In genomic region chr17:1629647-1630310, GRCh38 we compare ENCODE assay signal across 8 cellular contexts. TPM values are rescaled to one million over a fixed set of nuclear protein-coding genes. Genes with fewer than 3 reads are reported as not detected.
DNase-seq lines count a peak whose midpoint lies in the region; ATAC-seq and TF ChIP-seq lines count a peak whose summit lies in the region.

No MANE protein-coding gene starts in this region.

- H3K9me3 ChIP-seq in cardiac muscle cell (ENCODE audit: low read depth) (no peaks in the 10 kb centered on the region), aorta (ENCODE audit: control insufficient read depth, low read length) (no peaks in the 10 kb centered on the region)

- intact Hi-C loops in aorta (cut with DNase I) = loop anchor here (1.0 to 2.0 kb wide), 3 partner anchors 39 to 55 kb away; no protein-coding TSS in a partner anchor

- H3K9ac ChIP-seq in rectal smooth muscle tissue (ENCODE audit: low read length) = peak overlapping the region; percentile 51

- H3K27me3 ChIP-seq in cardiac muscle cell (no peaks in the 10 kb centered on the region), rectal smooth muscle tissue (ENCODE audit: control insufficient read depth, insufficient read depth, low read length) (no peaks in the 10 kb centered on the region), aorta (ENCODE audit: control insufficient read depth in 1 of 2, insufficient read depth in 2 of 2, low read length in 1 of 2) (no peaks in the 10 kb centered on the region)

- WGBS in aorta, 2 donors = 7% methylated on average over 38 of the region's 38 CpGs

- peak; percentile 53 for DNase-seq in 8988T
- DNase-seq in GM20000 (ENCODE audit: low spot score) = peak; percentile 86
- peak; percentile 67 for DNase-seq in RPMI8226
- DNase-seq in activated naive CD4-positive, alpha-beta T cell (lab: John Stamatoyannopoulos, UW) = peak; percentile 21 to 59 (median 38)
- peak; percentile 48 to 53 for DNase-seq in cardiac muscle cell (ENCODE audit: low read depth in 1 of 2, low spot score in 1 of 2)
- peak; percentile 84 to 86 for DNase-seq in aorta
- no peak for DNase-seq in cerebellar nuclear complex (lab: John Stamatoyannopoulos, UW)

- H3K4me3 ChIP-seq in cardiac muscle cell (peak overlapping the region; percentile 63), rectal smooth muscle tissue (ENCODE audit: low read length) (peak overlapping the region; percentile 86), aorta (ENCODE audit: low read length in 2 of 2) (peak overlapping the region; percentile 33 to 81)

- TF ChIP-seq CTCF in GM20000 (IDR thresholded peaks at IDR 0.05; ENCODE audit: extremely low read depth, missing control alignments) = peak; percentile 93
- peak; percentile 69 for TF ChIP-seq CTCF in cardiac muscle cell (IDR thresholded peaks at IDR 0.05; ENCODE audit: low read depth, low read length)

- H3K4me1 ChIP-seq in cardiac muscle cell (ENCODE audit: low read depth) (no peaks in the 10 kb centered on the region), rectal smooth muscle tissue (ENCODE audit: control insufficient read depth, insufficient read depth, low read length) (no peaks in the 10 kb centered on the region), aorta (ENCODE audit: control insufficient read depth in 1 of 2, insufficient read depth in 2 of 2, low read length in 2 of 2) (no peaks in the 10 kb centered on the region)

- H3K27ac ChIP-seq in cardiac muscle cell = no peak overlapping the region
- peak overlapping the region; percentile 92 for H3K27ac ChIP-seq in rectal smooth muscle tissue (ENCODE audit: low read depth, low read length)
- no peak overlapping the region for H3K27ac ChIP-seq in aorta (ENCODE audit: low read depth in 1 of 2, low read length in 2 of 2)

- H3K36me3 ChIP-seq in cardiac muscle cell = no peaks in the 10 kb centered on the region
- peaks cover 3% of the 10 kb centered on the region for H3K36me3 ChIP-seq in rectal smooth muscle tissue (ENCODE audit: control insufficient read depth, insufficient read depth, low read length)
- no peaks in the 10 kb centered on the region for H3K36me3 ChIP-seq in aorta (ENCODE audit: control insufficient read depth in 1 of 2, insufficient read depth in 2 of 2, low read length in 1 of 2)

- no peak for ATAC-seq in aorta (ENCODE audit: low FRiP score)

RNA-seq across cellular contexts. Expression of gene SLC43A2, which starts 1.1 kb away (rescaled TPM):
- total RNA-seq in cardiac muscle cell (3.0 and 5.3 TPM in 2 replicates), aorta (10 to 100 TPM; 11.1 to 25.0 TPM)
- polyA plus RNA-seq in cardiac muscle cell (2.5 and 4.7 TPM in 2 replicates), aorta (1 to 10 TPM; 2.1 to 8.1 TPM)

RNA-seq across cellular contexts. Expression of gene SCARF1, which starts 15.8 kb away (rescaled TPM):
- total RNA-seq in cardiac muscle cell (7.6 and 9.8 TPM in 2 replicates), aorta (10 to 100 TPM; 13.8 to 31.6 TPM)
- polyA plus RNA-seq in cardiac muscle cell (1.8 and 3.2 TPM in 2 replicates), aorta (1 to 10 TPM in 1 of 2 donors, under 1 TPM in 1; 0.63 to 5.4 TPM)

RNA-seq across cellular contexts. Expression of gene RILP, which starts 19.9 kb away (rescaled TPM):
- total RNA-seq in cardiac muscle cell (63.0 and 79.4 TPM in 2 replicates), aorta (10 to 100 TPM in 1 of 2 donors, 1 to 10 TPM in 1; 7.0 to 12.0 TPM)
- polyA plus RNA-seq in cardiac muscle cell (31.7 and 38.9 TPM in 2 replicates), aorta (10 to 100 TPM; 16.4 to 19.4 TPM)

RNA-seq across cellular contexts. Expression of gene PRPF8, which starts 54.9 kb away (rescaled TPM):
- total RNA-seq in cardiac muscle cell (118 and 137 TPM in 2 replicates), aorta (100 to 1,000 TPM; 183 to 235 TPM)
- polyA plus RNA-seq in cardiac muscle cell (170 and 182 TPM in 2 replicates), aorta (10 to 100 TPM; 14.7 to 88.9 TPM)

Comparison
In these comparisons a context has a peak if more than half of its experiments do, and no peak if none do; other contexts are left out.
1. DNase-seq: peak in 8988T (single experiment), GM20000 (single experiment), RPMI8226 (single experiment), activated naive CD4-positive, alpha-beta T cell (4 of 4), cardiac muscle cell (2 of 2) and aorta (2 of 2); none in cerebellar nuclear complex (0 of 2).
2. Peak in every context shown above with its lines, with median percentiles within 50 percentile points of each other: H3K4me3 ChIP-seq.